Comparison of ENCODE assay signal across 17 cellular contexts in the genomic region with DNA sequence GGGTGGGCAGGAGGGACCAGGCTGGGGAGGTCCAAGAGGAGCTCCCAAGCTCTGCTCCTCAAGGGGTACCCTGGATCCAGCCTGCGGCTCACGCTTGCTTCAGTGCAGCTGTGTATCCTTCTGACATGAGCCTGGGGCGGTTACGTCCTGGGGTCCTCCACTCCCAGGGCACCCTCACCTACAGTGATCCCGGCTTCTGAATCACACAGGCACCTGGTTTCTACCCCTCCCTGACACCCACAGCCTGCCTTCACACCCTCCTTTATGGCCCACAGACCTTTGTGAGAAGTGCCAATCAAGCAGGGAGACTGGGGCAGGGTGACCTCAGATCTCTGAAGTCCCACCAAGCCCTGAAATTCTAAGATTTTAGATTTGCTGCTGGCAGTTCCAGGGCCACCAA. TPM values are rescaled to one million over a fixed set of nuclear protein-coding genes. Genes with fewer than 3 reads are reported as not detected.
DNase-seq lines count a peak whose midpoint lies in the region; ATAC-seq and TF ChIP-seq lines count a peak whose summit lies in the region.
"Had no signal": no experiment of that assay in that cellular context is flagged by ENCODE, and none has a peak within 500 bp of the region (broad histone marks: within the 10 kb centered on the region; RNA-seq: fewer than 3 reads in every experiment).

No MANE protein-coding gene starts in this region.

- no peaks in the 10 kb centered on the region for H3K9me3 Mint-ChIP-seq in T-helper 2 cell treated with Interferon-gamma antibody and Interleukin-4, amounts not matched to agents 5 μg/mL and 100 μg/mL, for 36 hours
- H3K9me3 Mint-ChIP-seq: CD8-positive, alpha-beta T cell had no signal

- no peak for TF ChIP-seq POLR2A in tibial nerve (IDR thresholded peaks at IDR 0.05)

- no peak overlapping the region for H3K4me3 ChIP-seq in colonic mucosa
- no peak overlapping the region for H3K4me3 ChIP-seq in mucosa of stomach (ENCODE audit: low read length)
- peak overlapping the region; percentile 78 to 99 (median 87) for H3K4me3 ChIP-seq in tibial nerve

- ATAC-seq in HG02885 (IDR thresholded peaks at IDR 0.05; ENCODE audit: poor library complexity, unreplicated experiment) = no peak
- ATAC-seq: CD8-positive, alpha-beta T cell had no signal

- H3K9ac ChIP-seq in colonic mucosa (ENCODE audit: low read depth in 2 of 2, low read length in 2 of 2) = peak overlapping the region; percentile 60 to 97
- H3K9ac ChIP-seq in mucosa of stomach (ENCODE audit: low read length) = peak overlapping the region; percentile 92

- no peaks in the 10 kb centered on the region for H3K36me3 ChIP-seq in colonic mucosa
- peaks cover 5% of the 10 kb centered on the region for H3K36me3 ChIP-seq in mucosa of stomach (ENCODE audit: control insufficient read depth, insufficient read depth, low read length)
- H3K36me3 ChIP-seq in tibial nerve = peaks cover 2 to 46% (median 10%) of the 10 kb centered on the region in 3 donors

- H3K36me3 Mint-ChIP-seq in T-helper 2 cell treated with Interferon-gamma antibody and Interleukin-4, amounts not matched to agents 5 μg/mL and 100 μg/mL, for 36 hours (ENCODE audit: low read depth) = no peaks in the 10 kb centered on the region
- H3K36me3 Mint-ChIP-seq: CD8-positive, alpha-beta T cell had no signal

- TF ChIP-seq EP300 in tibial nerve (IDR thresholded peaks at IDR 0.05) = no peak

- H3K4me3 Mint-ChIP-seq in T-helper 2 cell treated with Interferon-gamma antibody and Interleukin-4, amounts not matched to agents 5 μg/mL and 100 μg/mL, for 36 hours = peak overlapping the region; percentile 15

- H3K27me3 ChIP-seq in colonic mucosa (no peaks in the 10 kb centered on the region), mucosa of stomach (ENCODE audit: control insufficient read depth, insufficient read depth, low read length) (no peaks in the 10 kb centered on the region), tibial nerve (no peaks in the 10 kb centered on the region)
- H3K27me3 ChIP-seq: thyroid gland had no signal

- H3K4me1 ChIP-seq in colonic mucosa = peaks cover 38% of the 10 kb centered on the region
- peaks cover 77% of the 10 kb centered on the region for H3K4me1 ChIP-seq in mucosa of stomach (ENCODE audit: control insufficient read depth, insufficient read depth, low read length)
- H3K4me1 ChIP-seq in tibial nerve = peaks cover 0 to 58% (median 43%) of the 10 kb centered on the region in 4 donors

- peaks cover 14% of the 10 kb centered on the region for H3K4me1 Mint-ChIP-seq in T-helper 2 cell treated with Interferon-gamma antibody and Interleukin-4, amounts not matched to agents 5 μg/mL and 100 μg/mL, for 36 hours (ENCODE audit: low read depth)

- no peak for TF ChIP-seq CTCF in colonic mucosa (IDR thresholded peaks at IDR 0.05)
- TF ChIP-seq CTCF in tibial nerve (IDR thresholded peaks at IDR 0.05) = no peak

- no peak for DNase-seq in T-helper 2 cell treated with Interferon-gamma antibody and Interleukin-4, amounts not matched to agents 5 μg/mL and 100 μg/mL, for 36 hours (ENCODE audit: low spot score)
- no peak for DNase-seq in T-helper 2 cell
- DNase-seq in colonic mucosa = peak; percentile 71
- no peak for DNase-seq in tibial nerve (ENCODE audit: low spot score in 2 of 2)
- no peak for DNase-seq in NOMO-1 treated with dmso at 0.1 percent for 144 hours (lab: John Stamatoyannopoulos, UW; ENCODE audit: unreplicated experiment)
- DNase-seq in A172 (ENCODE audit: low spot score) = no peak
- DNase-seq: 8988T; activated effector memory CD4-positive, alpha-beta T cell treated with anti-CD3 and anti-CD28 coated beads, Interleukin-2, amount 50 U/mL, for 16 hours; aorta; CD8-positive, alpha-beta T cell; effector memory CD4-positive, alpha-beta T cell; foreskin melanocyte; NCI-H1092; NCI-H2171; thyroid gland had no signal

- no peak overlapping the region for H3K27ac Mint-ChIP-seq in T-helper 2 cell treated with Interferon-gamma antibody and Interleukin-4, amounts not matched to agents 5 μg/mL and 100 μg/mL, for 36 hours
- H3K27ac Mint-ChIP-seq: CD8-positive, alpha-beta T cell had no signal

- H3K9me3 ChIP-seq in colonic mucosa (no peaks in the 10 kb centered on the region), mucosa of stomach (ENCODE audit: control insufficient read depth, low read length) (no peaks in the 10 kb centered on the region), tibial nerve (no peaks in the 10 kb centered on the region)
- H3K9me3 ChIP-seq: thyroid gland had no signal

- H3K27me3 Mint-ChIP-seq in T-helper 2 cell treated with Interferon-gamma antibody and Interleukin-4, amounts not matched to agents 5 μg/mL and 100 μg/mL, for 36 hours (ENCODE audit: low read depth) = peaks cover 2% of the 10 kb centered on the region

- intact Hi-C loops in colonic mucosa (cut with DNase I) = no loop called here

- 95 to 96% methylated on average over 5 of the region's 5 CpGs for WGBS in tibial nerve, 2 donors

- H3K27ac ChIP-seq in colonic mucosa (peak overlapping the region; percentile 99), tibial nerve (peak overlapping the region; percentile 85 to 99 (median 96))

RNA-seq across cellular contexts. Expression of gene MPST, which starts 1.5 kb away (rescaled TPM):
- 100 to 1,000 TPM; 217 to 259 TPM for total RNA-seq in colonic mucosa
- 100 to 1,000 TPM; 193 to 258 (median 199) TPM for total RNA-seq in tibial nerve
- 57.0 and 68.4 TPM in 2 replicates for total RNA-seq in A172 (2014; rRNA removed; shearing (Covaris generic))

RNA-seq across cellular contexts. Expression of gene TST, which starts 1.8 kb away (rescaled TPM):
- total RNA-seq in colonic mucosa (100 to 1,000 TPM; 410 to 474 TPM), tibial nerve (10 to 100 TPM; 44.1 to 76.4 (median 66.7) TPM)
- 37.3 and 48.1 TPM in 2 replicates for total RNA-seq in A172 (2014; rRNA removed; shearing (Covaris generic))
- total RNA-seq: CD8-positive, alpha-beta T cell had no signal

RNA-seq across cellular contexts. Expression of gene KCTD17, which starts 30.5 kb away (rescaled TPM):
- 10 to 100 TPM; 25.4 to 39.9 TPM for total RNA-seq in colonic mucosa
- 10 to 100 TPM in 3 of 4 donors, 1 to 10 TPM in 1; 7.4 to 24.7 (median 20.2) TPM for total RNA-seq in tibial nerve
- 20.5 and 21.3 TPM in 2 replicates for total RNA-seq in A172 (2014; rRNA removed; shearing (Covaris generic))

Comparison
In these comparisons a context has a peak if more than half of its experiments do, and no peak if none do; other contexts are left out.
1. H3K4me3 ChIP-seq: peak in tibial nerve (4 of 4); none in colonic mucosa (single experiment) and mucosa of stomach (single experiment).